19 cellular contexts compared by ENCODE assay signal in the genomic region with DNA sequence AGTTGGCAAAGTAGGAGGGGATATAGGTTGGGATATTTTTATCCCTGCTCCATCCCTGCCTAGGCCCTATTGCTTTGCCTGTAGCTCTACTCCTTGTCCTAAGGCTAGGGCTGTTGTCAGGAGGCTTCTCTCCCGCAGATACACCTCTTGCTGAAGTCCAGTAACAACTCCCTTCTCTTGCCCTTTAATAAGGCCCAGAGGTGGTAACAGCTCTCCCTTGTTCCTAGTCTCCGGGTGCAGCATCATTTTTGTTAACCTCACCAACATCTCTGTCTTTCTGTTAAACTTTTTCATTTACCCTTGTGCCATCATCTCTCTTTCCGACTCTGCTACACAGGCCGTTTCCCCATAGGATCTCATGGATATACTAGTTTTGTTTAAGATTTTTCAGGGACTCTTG. TPM values are rescaled to one million over a fixed set of nuclear protein-coding genes. Genes with fewer than 3 reads are reported as not detected.
DNase-seq lines count a peak whose midpoint lies in the region; ATAC-seq and TF ChIP-seq lines count a peak whose summit lies in the region.
"Had no signal": no experiment of that assay in that cellular context is flagged by ENCODE, and none has a peak within 500 bp of the region (broad histone marks: within the 10 kb centered on the region; RNA-seq: fewer than 3 reads in every experiment).

No MANE protein-coding gene starts in this region.

- H3K36me3 ChIP-seq in H7 (replicated peaks; ENCODE audit: control insufficient read depth, insufficient read depth, low read length) (no peaks in the 10 kb centered on the region), endodermal cell (ENCODE audit: control insufficient read depth, insufficient read depth, low read length) (no peaks in the 10 kb centered on the region), neural progenitor cell (no peaks in the 10 kb centered on the region)

- WGBS in endodermal cell (ENCODE audit: insufficient coverage in 1 of 2, insufficient read length in 1 of 2), 2 experiments: 69 to 80% methylated on average over 3 to 4 of the region's 4 CpGs

- H3K9ac ChIP-seq in endodermal cell (ENCODE audit: extremely low read depth, low read length, poor library complexity, severe bottlenecking) (no peak overlapping the region), neural progenitor cell (no peak overlapping the region)

- H3K9me3 Mint-ChIP-seq in endodermal cell (peaks cover 18% of the 10 kb centered on the region), neural progenitor cell (peaks cover 14% of the 10 kb centered on the region), CD14-positive monocyte (peaks cover 6 to 47% (median 35%) of the 10 kb centered on the region in 7 donors)

- H3K9me3 ChIP-seq in endodermal cell (ENCODE audit: control insufficient read depth, low read length) (peaks cover 18% of the 10 kb centered on the region), neural progenitor cell (ENCODE audit: low read depth) (peaks cover 12% of the 10 kb centered on the region)
- H3K9me3 ChIP-seq: BE2C, Caco-2 had no signal

- no peak overlapping the region for H3K27ac ChIP-seq in endodermal cell (ENCODE audit: low read depth, low read length)
- H3K27ac ChIP-seq in neural progenitor cell: no peak overlapping the region
- H3K27ac ChIP-seq: C4-2B, HL-60 had no signal

- peaks cover 58% of the 10 kb centered on the region for H4K20me1 ChIP-seq in neural progenitor cell (ENCODE audit: low read depth)

- H3K27ac Mint-ChIP-seq in endodermal cell (no peak overlapping the region), neural progenitor cell (no peak overlapping the region), CD14-positive monocyte (no peak overlapping the region)
- H3K27ac Mint-ChIP-seq: CD8-positive, alpha-beta T cell had no signal

- H3K4me2 ChIP-seq in neural progenitor cell: no peak overlapping the region

- peaks cover 97% of the 10 kb centered on the region for H3K27me3 ChIP-seq in H7 (ENCODE audit: control insufficient read depth, insufficient read depth, low read length)
- H3K27me3 ChIP-seq in endodermal cell (ENCODE audit: control insufficient read depth, insufficient read depth, low read length, poor library complexity, severe bottlenecking): peaks cover 100% of the 10 kb centered on the region
- H3K27me3 ChIP-seq in neural progenitor cell: peaks cover 100% of the 10 kb centered on the region
- H3K27me3 ChIP-seq: BE2C had no signal

- H3K4me3 ChIP-seq in H7 (ENCODE audit: insufficient read depth, low read depth, low read length) (no peak overlapping the region), endodermal cell (ENCODE audit: low read length) (peak overlapping the region; percentile 61), neural progenitor cell (no peak overlapping the region)
- H3K4me3 ChIP-seq: K562 had no signal

- H3K4me1 ChIP-seq in endodermal cell (ENCODE audit: control insufficient read depth, insufficient read depth, low read length): peaks cover 4% of the 10 kb centered on the region
- H3K4me1 ChIP-seq in neural progenitor cell: peaks cover 34% of the 10 kb centered on the region
- H3K4me1 ChIP-seq: BE2C, Caco-2 had no signal

- H3K4me1 Mint-ChIP-seq in endodermal cell: peaks cover 26% of the 10 kb centered on the region
- H3K4me1 Mint-ChIP-seq in neural progenitor cell: peaks cover 67% of the 10 kb centered on the region
- H3K4me1 Mint-ChIP-seq in CD14-positive monocyte: no peaks in the 10 kb centered on the region

- no peak for ATAC-seq in HG02973 (IDR thresholded peaks at IDR 0.05; ENCODE audit: unreplicated experiment)
- ATAC-seq: CD8-positive, alpha-beta T cell; HCT116; K562 had no signal

- H3F3A ChIP-seq in neural progenitor cell (ENCODE audit: low read depth): peaks cover 33% of the 10 kb centered on the region

- H3K27me3 Mint-ChIP-seq in endodermal cell (ENCODE audit: insufficient read depth) (peaks cover 100% of the 10 kb centered on the region), neural progenitor cell (ENCODE audit: insufficient read depth, low read depth) (peaks cover 69% of the 10 kb centered on the region), CD14-positive monocyte (ENCODE audit: low read depth in 3 of 3) (peaks cover 71 to 88% (median 82%) of the 10 kb centered on the region in 3 donors)

- no peaks in the 10 kb centered on the region for H3K79me2 ChIP-seq in neural progenitor cell (ENCODE audit: low read depth)

- H3K4me3 Mint-ChIP-seq in endodermal cell: no peak overlapping the region
- peak overlapping the region; percentile 11 for H3K4me3 Mint-ChIP-seq in neural progenitor cell
- H3K4me3 Mint-ChIP-seq in CD14-positive monocyte: peak overlapping the region in 1 of 2 donors; percentile 85
- H3K4me3 Mint-ChIP-seq: CD8-positive, alpha-beta T cell had no signal

- H2AFZ ChIP-seq in neural progenitor cell (replicated peaks): no peak overlapping the region

- intact Hi-C loops in CD14-positive monocyte (cut with micrococcal nuclease): no loop called here

- H3K36me3 Mint-ChIP-seq in endodermal cell (ENCODE audit: low read depth) (peaks cover 3% of the 10 kb centered on the region), neural progenitor cell (peaks cover 4% of the 10 kb centered on the region), CD14-positive monocyte (peaks cover 0 to 1% of the 10 kb centered on the region in 2 donors)
- H3K36me3 Mint-ChIP-seq: CD8-positive, alpha-beta T cell had no signal

- no peak for TF ChIP-seq CTCF in endodermal cell (conservative IDR thresholded peaks at IDR 0.05)
- TF ChIP-seq CTCF in neural progenitor cell (IDR thresholded peaks at IDR 0.05): no peak
- no peak for TF ChIP-seq CTCF in CD14-positive monocyte (IDR thresholded peaks at IDR 0.05)

- DNase-seq in NCI-H1092 treated with DMSO at 0.1 percent for 48 hours (lab: John Stamatoyannopoulos, UW) (peak; percentile 4), NCI-H1092 (lab: John Stamatoyannopoulos, UW) (no peak), H7 (peak; percentile 5), endodermal cell (no peak), neural progenitor cell (ENCODE audit: low spot score) (no peak), AG08396 (ENCODE audit: low spot score) (no peak), CD14-positive monocyte (ENCODE audit: low spot score) (no peak)
- DNase-seq: ACHN; BE2C; Caco-2; CD8-positive, alpha-beta T cell; EL had no signal

RNA-seq across cellular contexts. Expression of gene ASCL1, which starts 6.3 kb away (rescaled TPM):
- total RNA-seq in H7 (2014; rRNA removed; shearing (Covaris generic)): 0.07 TPM in 1 of 2 replicates, not detected in the other
- total RNA-seq in endodermal cell (not detected), neural progenitor cell (ENCODE audit: low replicate concordance) (0.21 TPM in 1 of 2 replicates, not detected in the other)
- polyA plus RNA-seq in endodermal cell (2013, experiment 1 of 2): 36.3 TPM
- polyA plus RNA-seq in endodermal cell (2013, experiment 2 of 2): 30.5 TPM
- not detected for polyA plus RNA-seq in CD14-positive monocyte
- total RNA-seq: A172; Caco-2; CD8-positive, alpha-beta T cell; H4 had no signal

RNA-seq across cellular contexts. Expression of gene PAH, which starts 46.8 kb away (rescaled TPM):
- total RNA-seq in H7 (2014; rRNA removed; shearing (Covaris generic)): 0.37 and 0.42 TPM in 2 replicates
- 1 to 10 TPM; 1.5 to 1.9 TPM for total RNA-seq in endodermal cell
- polyA plus RNA-seq in endodermal cell (2013, experiment 1 of 2): 0.07 TPM
- 0.25 TPM for polyA plus RNA-seq in endodermal cell (2013, experiment 2 of 2)
- total RNA-seq in neural progenitor cell (ENCODE audit: low replicate concordance): 0.06 and 0.07 TPM in 2 replicates
- not detected for polyA plus RNA-seq in CD14-positive monocyte
- total RNA-seq: A172; CD8-positive, alpha-beta T cell had no signal

Comparison
In these comparisons a context has a peak if more than half of its experiments do, and no peak if none do; other contexts are left out.
1. DNase-seq: peak in NCI-H1092 treated with DMSO at 0.1 percent for 48 hours (single experiment) and H7 (single experiment); none in NCI-H1092 (single experiment), endodermal cell (single experiment), neural progenitor cell (single experiment), AG08396 (single experiment) and CD14-positive monocyte (single experiment).